Comparison of ENCODE assay signal across 9 cellular contexts in the genomic region with DNA sequence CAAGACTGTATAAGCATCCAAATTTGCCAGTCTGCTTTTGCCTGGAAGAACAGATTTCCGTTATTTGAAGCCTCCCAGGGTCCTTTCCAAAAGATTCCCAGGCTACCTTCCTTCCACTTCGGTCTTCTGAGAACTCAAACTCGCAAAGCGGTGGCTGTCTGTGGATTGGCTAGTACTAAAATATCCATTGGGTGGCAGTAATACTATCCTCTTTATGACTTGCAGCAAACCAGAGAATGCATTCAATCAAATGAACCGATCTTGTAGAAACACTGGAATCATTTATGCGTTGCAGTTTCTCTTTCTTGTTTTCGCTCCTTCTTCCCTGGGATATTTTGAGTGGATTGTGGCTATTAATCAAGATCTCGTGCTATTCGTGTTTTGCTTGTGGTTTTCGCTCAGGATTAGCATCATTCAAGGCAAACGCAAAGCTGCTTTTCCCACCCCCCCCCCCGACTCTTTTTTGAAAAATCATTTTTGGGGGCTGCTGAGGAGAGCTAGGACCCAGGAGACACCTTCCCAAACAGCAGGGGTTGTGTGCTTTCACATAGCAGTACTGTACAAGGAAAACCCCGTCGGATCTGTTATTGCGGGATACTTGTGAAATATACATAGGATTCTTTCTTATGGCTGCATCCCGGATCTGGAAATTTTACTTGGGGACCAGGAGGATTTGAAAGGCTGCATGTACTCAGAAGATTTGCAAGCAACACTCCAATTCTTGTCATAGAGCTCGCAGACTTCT. TPM values are rescaled to one million over a fixed set of nuclear protein-coding genes. Genes with fewer than 3 reads are reported as not detected.
DNase-seq lines count a peak whose midpoint lies in the region; ATAC-seq and TF ChIP-seq lines count a peak whose summit lies in the region.
"Had no signal": no experiment of that assay in that cellular context is flagged by ENCODE, and none has a peak within 500 bp of the region (broad histone marks: within the 10 kb centered on the region; RNA-seq: fewer than 3 reads in every experiment).

A gene (plus strand): TSS at position 556 of the 745 bp plus-strand sequence.

- H3K9me3 ChIP-seq in Panc1 (ENCODE audit: control insufficient read depth, insufficient read depth, low read depth, low read length): no peaks in the 10 kb centered on the region
- H3K9me3 ChIP-seq in gastroesophageal sphincter: no peaks in the 10 kb centered on the region
- no peaks in the 10 kb centered on the region for H3K9me3 ChIP-seq in ovary

- TF ChIP-seq CTCF in Panc1 (IDR thresholded peaks at IDR 0.05) (peak; percentile 52), gastroesophageal sphincter (IDR thresholded peaks at IDR 0.05) (peak in 2 of 4 experiments; percentile 11 to 46), ovary (IDR thresholded peaks at IDR 0.05) (no peak)

- TF ChIP-seq POLR2A in gastroesophageal sphincter (IDR thresholded peaks at IDR 0.05): no peak
- no peak for TF ChIP-seq POLR2A in ovary (IDR thresholded peaks at IDR 0.05)

- intact Hi-C loops in Panc1 (cut with micrococcal nuclease; ENCODE audit: unreplicated experiment): no loop called here
- intact Hi-C loops in ovary (cut with DNase I): loop anchor here in 1 of 4 donors (10.0 kb wide), 1 partner anchor 1918 kb away; no protein-coding TSS in a partner anchor

- H3K4me1 ChIP-seq in Panc1 (ENCODE audit: control insufficient read depth, insufficient read depth, low read length) (no peaks in the 10 kb centered on the region), gastroesophageal sphincter (no peaks in the 10 kb centered on the region), ovary (ENCODE audit: insufficient read depth) (no peaks in the 10 kb centered on the region)

- TF ChIP-seq EP300 in gastroesophageal sphincter (IDR thresholded peaks at IDR 0.05) (no peak), ovary (IDR thresholded peaks at IDR 0.05) (no peak)

- DNase-seq in DMS153 treated with DMSO at 0.1 percent for 48 hours (lab: John Stamatoyannopoulos, UW; ENCODE audit: unreplicated experiment): peak; percentile 16
- no peak for DNase-seq in Panc1 (ENCODE audit: low read depth, low spot score)
- DNase-seq in ovary: peak in 1 of 5 donors; percentile 18
- DNase-seq: activated effector memory CD4-positive, alpha-beta T cell treated with Interleukin-2 at 50 U/mL for 16 hours had no signal

- WGBS in gastroesophageal sphincter (ENCODE audit: low coverage in 1 of 2), 2 donors: 1 to 14% methylated on average over 11 to 14 of the region's 17 CpGs
- WGBS in ovary, 3 donors: 16 to 24% (median 19%) methylated on average over 17 of the region's 17 CpGs

- in situ Hi-C loops in Panc1 (cut with HindIII; ENCODE audit: low pct_unique_long_range_greater_than_20kb, low sequenced_read_pairs): no loop called here

- H3K36me3 ChIP-seq in Panc1 (ENCODE audit: control insufficient read depth, insufficient read depth, low read length) (no peaks in the 10 kb centered on the region), gastroesophageal sphincter (no peaks in the 10 kb centered on the region), ovary (no peaks in the 10 kb centered on the region)

- CTCF ChIA-PET in Panc1 (lab: Charles Lee): no interaction called here

- H3K27me3 ChIP-seq in Panc1 (ENCODE audit: control insufficient read depth, insufficient read depth, low read length): no peaks in the 10 kb centered on the region
- no peaks in the 10 kb centered on the region for H3K27me3 ChIP-seq in gastroesophageal sphincter
- H3K27me3 ChIP-seq in ovary: no peaks in the 10 kb centered on the region

- ATAC-seq in Panc1 (peak; percentile 84), gastroesophageal sphincter (no peak), GM18511 (IDR thresholded peaks at IDR 0.05; ENCODE audit: unreplicated experiment) (no peak), HG02973 (IDR thresholded peaks at IDR 0.05; ENCODE audit: unreplicated experiment) (no peak), GM19463 (IDR thresholded peaks at IDR 0.05; ENCODE audit: unreplicated experiment) (no peak), GM18861 (IDR thresholded peaks at IDR 0.05; ENCODE audit: unreplicated experiment) (no peak)

- H3K27ac ChIP-seq in Panc1 (ENCODE audit: low read length): peak within 1 kb of the TSS; percentile 65
- peak within 1 kb of the TSS; percentile 47 to 66 (median 55) for H3K27ac ChIP-seq in gastroesophageal sphincter
- no peak within 1 kb of the TSS for H3K27ac ChIP-seq in ovary

- H3K4me3 ChIP-seq in Panc1 (ENCODE audit: low read depth in 2 of 2, low read length in 2 of 2) (peak within 1 kb of the TSS; percentile 43 to 62), gastroesophageal sphincter (peak within 1 kb of the TSS; percentile 47 to 52), ovary (peak within 1 kb of the TSS; percentile 32)

- POLR2A ChIA-PET in Panc1 (lab: Charles Lee): interaction anchor here (0.6 kb wide), 1 partner anchor 1469 kb away, joined by 3 read pairs; no protein-coding TSS in a partner anchor

- no TSS peak for BruUV-seq in Panc1 (replicated peaks; lab: Mats Ljungman, UMichigan)

RNA-seq across cellular contexts. Expression of the gene that starts here (rescaled TPM):
- total RNA-seq in Panc1 (2021; ENCODE audit: unreplicated experiment) (0.59 TPM), gastroesophageal sphincter (1 to 10 TPM in 1 of 4 donors, under 1 TPM in 3; 0.27 to 1.6 (median 0.44) TPM), ovary (1 to 10 TPM in 2 of 7 donors, under 1 TPM in 5; 0.27 to 1.3 (median 0.80) TPM)
- 0.30 TPM for polyA plus RNA-seq in Panc1 (2012; ENCODE audit: insufficient read length)
- polyA plus RNA-seq in ovary: under 1 TPM; 0.23 to 0.32 TPM

Comparison
In these comparisons a context has a peak if more than half of its experiments do, and no peak if none do; other contexts are left out.
1. Peak in ATAC-seq, H3K4me3 ChIP-seq and H3K27ac ChIP-seq in Panc1; RNA of the gene not detected or under 1 TPM.
2. H3K27ac ChIP-seq: peak in gastroesophageal sphincter (4 of 4); none in ovary (0 of 2).
3. Peak in every context shown above with its lines, with median percentiles within 50 percentile points of each other: H3K4me3 ChIP-seq.